Comparison of ENCODE assay signal across 13 cellular contexts in the genomic region with DNA sequence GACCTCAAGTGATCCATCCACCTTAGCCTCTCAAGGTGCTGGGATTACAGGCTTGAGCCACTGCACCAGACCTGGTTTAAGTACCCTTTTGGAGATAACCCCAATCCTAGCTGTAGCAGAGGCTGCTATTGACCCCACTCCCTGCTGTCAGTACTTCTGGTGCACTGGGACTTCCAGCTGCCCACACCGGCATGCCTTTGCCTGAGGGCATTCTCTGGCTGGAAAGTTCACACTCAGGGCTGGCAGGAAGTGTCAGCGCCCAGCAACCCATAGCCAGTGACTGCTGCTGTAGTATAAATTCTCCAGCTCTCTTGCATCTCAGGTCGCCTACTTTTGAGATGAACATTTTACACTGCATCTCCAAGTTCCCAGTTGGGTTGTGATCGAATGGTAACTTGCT.
A peak's percentile ranks its signal among the peaks of the same experiment; 100 is the strongest.
DNase-seq lines count a peak whose midpoint lies in the region; ATAC-seq and TF ChIP-seq lines count a peak whose summit lies in the region.
"Had no signal": no experiment of that assay in that cellular context is flagged by ENCODE, and none has a peak within 500 bp of the region (broad histone marks: within the 10 kb centered on the region; RNA-seq: fewer than 3 reads in every experiment).

No MANE protein-coding gene starts in this region.

- H3K9me2 ChIP-seq in PC-3 (replicated peaks; ENCODE audit: low read length): no peaks in the 10 kb centered on the region

- DNase-seq in activated naive CD8-positive, alpha-beta T cell treated with anti-CD3 and anti-CD28 coated beads for 36 hours: no peak
- DNase-seq in PC-3 (peak; percentile 26), mucosa of gallbladder (ENCODE audit: low spot score) (no peak)
- no peak for DNase-seq in effector memory CD8-positive, alpha-beta T cell
- no peak for DNase-seq in stimulated activated effector memory CD8-positive, alpha-beta T cell treated with anti-CD3 and anti-CD28 coated beads, Interleukin-12 subunit alpha, Interleukin-12 subunit beta, amount 100 ng/mL, for 72 hours (ENCODE audit: low spot score in 2 of 2)
- DNase-seq: activated CD4-positive, alpha-beta memory T cell treated with anti-CD3 and anti-CD28 coated beads, Interleukin-2, amount 10 ng/mL, durations not matched to agents 7 days and 5 days; activated naive CD4-positive, alpha-beta T cell treated with Interleukin-2 at 50 U/mL for 16 hours; Kasumi-1; NCI-H187 treated with DMSO at 0.1 percent for 48 hours had no signal

- peaks cover 80% of the 10 kb centered on the region for H3K4me1 Mint-ChIP-seq in activated naive CD8-positive, alpha-beta T cell (ENCODE audit: low read depth)
- peaks cover 65% of the 10 kb centered on the region for H3K4me1 Mint-ChIP-seq in activated naive CD8-positive, alpha-beta T cell treated with anti-CD3 and anti-CD28 coated beads for 36 hours
- peaks cover 55 to 80% of the 10 kb centered on the region in 2 donors for H3K4me1 Mint-ChIP-seq in effector memory CD8-positive, alpha-beta T cell (ENCODE audit: low read depth in 2 of 2)
- peaks cover 76% of the 10 kb centered on the region for H3K4me1 Mint-ChIP-seq in stimulated activated effector memory CD8-positive, alpha-beta T cell treated with anti-CD3 and anti-CD28 coated beads, Interleukin-12 subunit alpha, Interleukin-12 subunit beta, amount 100 ng/mL, for 72 hours

- H3K27me3 Mint-ChIP-seq in activated naive CD8-positive, alpha-beta T cell: no peaks in the 10 kb centered on the region
- H3K27me3 Mint-ChIP-seq in activated naive CD8-positive, alpha-beta T cell treated with anti-CD3 and anti-CD28 coated beads for 36 hours: no peaks in the 10 kb centered on the region
- no peaks in the 10 kb centered on the region for H3K27me3 Mint-ChIP-seq in effector memory CD8-positive, alpha-beta T cell
- H3K27me3 Mint-ChIP-seq: activated CD4-positive, alpha-beta memory T cell treated with anti-CD3 and anti-CD28 coated beads, Interleukin-2, amount 10 ng/mL, durations not matched to agents 7 days and 5 days had no signal

- BruUV-seq in PC-3 (replicated peaks; lab: Mats Ljungman, UMichigan): no TSS peak

- no peak overlapping the region for H3K4me3 ChIP-seq in PC-3 (ENCODE audit: low read length)

- no peak overlapping the region for H2AFZ ChIP-seq in PC-3 (ENCODE audit: low read length)

- CTCF ChIA-PET in PC-3 (lab: Charles Lee): no interaction called here

- TF ChIP-seq CTCF in PC-3 (conservative IDR thresholded peaks at IDR 0.05; ENCODE audit: low read depth, low read length): no peak

- H3K27ac ChIP-seq in PC-3 (ENCODE audit: low read length): no peak overlapping the region

- H3K36me3 ChIP-seq in PC-3 (ENCODE audit: low read depth, low read length): no peaks in the 10 kb centered on the region

- ATAC-seq in PC-3 (no peak; the same call in 1 of the 2 replicates), GM21786 (IDR thresholded peaks at IDR 0.05; ENCODE audit: unreplicated experiment) (no peak), HG03457 (IDR thresholded peaks at IDR 0.05; ENCODE audit: unreplicated experiment) (no peak)
- peak; percentile 70 for ATAC-seq in effector memory CD8-positive, alpha-beta T cell (replicated peaks)
- ATAC-seq in stimulated activated effector memory CD8-positive, alpha-beta T cell treated with anti-CD3 and anti-CD28 coated beads, Interleukin-12 subunit alpha, Interleukin-12 subunit beta, amount 100 ng/mL, for 72 hours: peak; percentile 71

- no peaks in the 10 kb centered on the region for H3F3A ChIP-seq in PC-3 (ENCODE audit: low read length, unreplicated experiment)

- peaks cover 33% of the 10 kb centered on the region; the same call in 1 of the 2 replicates for H3K79me2 ChIP-seq in PC-3 (ENCODE audit: low read length)

- H3K9me3 ChIP-seq in PC-3 (ENCODE audit: low read length): no peaks in the 10 kb centered on the region

- peaks cover 16% of the 10 kb centered on the region for H3K36me3 Mint-ChIP-seq in activated naive CD8-positive, alpha-beta T cell
- peaks cover 30% of the 10 kb centered on the region for H3K36me3 Mint-ChIP-seq in activated naive CD8-positive, alpha-beta T cell treated with anti-CD3 and anti-CD28 coated beads for 36 hours
- H3K36me3 Mint-ChIP-seq in effector memory CD8-positive, alpha-beta T cell (ENCODE audit: insufficient read depth): peaks cover 11% of the 10 kb centered on the region
- H3K36me3 Mint-ChIP-seq in stimulated activated effector memory CD8-positive, alpha-beta T cell treated with anti-CD3 and anti-CD28 coated beads, Interleukin-12 subunit alpha, Interleukin-12 subunit beta, amount 100 ng/mL, for 72 hours: no peaks in the 10 kb centered on the region
- H3K36me3 Mint-ChIP-seq: mesothelial cell of epicardium had no signal

- H3K27ac Mint-ChIP-seq in activated naive CD8-positive, alpha-beta T cell: peak overlapping the region; percentile 59
- no peak overlapping the region for H3K27ac Mint-ChIP-seq in activated naive CD8-positive, alpha-beta T cell treated with anti-CD3 and anti-CD28 coated beads for 36 hours
- H3K27ac Mint-ChIP-seq in effector memory CD8-positive, alpha-beta T cell: peak overlapping the region; percentile 90 to 96
- peak overlapping the region; percentile 90 for H3K27ac Mint-ChIP-seq in stimulated activated effector memory CD8-positive, alpha-beta T cell treated with anti-CD3 and anti-CD28 coated beads, Interleukin-12 subunit alpha, Interleukin-12 subunit beta, amount 100 ng/mL, for 72 hours
- H3K27ac Mint-ChIP-seq: activated CD4-positive, alpha-beta memory T cell treated with anti-CD3 and anti-CD28 coated beads, Interleukin-2, amount 10 ng/mL, durations not matched to agents 7 days and 5 days; mesothelial cell of epicardium had no signal

- H3K27me3 ChIP-seq in PC-3 (ENCODE audit: low read length): no peaks in the 10 kb centered on the region

- no peak overlapping the region for H3K9ac ChIP-seq in PC-3 (ENCODE audit: low read length)

- intact Hi-C loops in PC-3 (cut with micrococcal nuclease): no loop called here

- H4K20me1 ChIP-seq in PC-3 (ENCODE audit: low read length): no peaks in the 10 kb centered on the region

- H3K9me3 Mint-ChIP-seq in activated naive CD8-positive, alpha-beta T cell (ENCODE audit: low read depth): no peaks in the 10 kb centered on the region
- H3K9me3 Mint-ChIP-seq in activated naive CD8-positive, alpha-beta T cell treated with anti-CD3 and anti-CD28 coated beads for 36 hours: no peaks in the 10 kb centered on the region
- H3K9me3 Mint-ChIP-seq in effector memory CD8-positive, alpha-beta T cell: no peaks in the 10 kb centered on the region
- H3K9me3 Mint-ChIP-seq in stimulated activated effector memory CD8-positive, alpha-beta T cell treated with anti-CD3 and anti-CD28 coated beads, Interleukin-12 subunit alpha, Interleukin-12 subunit beta, amount 100 ng/mL, for 72 hours: no peaks in the 10 kb centered on the region
- H3K9me3 Mint-ChIP-seq: activated CD4-positive, alpha-beta memory T cell treated with anti-CD3 and anti-CD28 coated beads, Interleukin-2, amount 10 ng/mL, durations not matched to agents 7 days and 5 days; mesothelial cell of epicardium had no signal

- H3K4me1 ChIP-seq in PC-3 (ENCODE audit: insufficient read depth, low read length): peaks cover 11% of the 10 kb centered on the region; the same call in 1 of the 2 replicates

- H3K4me2 ChIP-seq in PC-3 (ENCODE audit: low read length): no peak overlapping the region

- POLR2A ChIA-PET in PC-3 (lab: Charles Lee; ENCODE audit: unreplicated experiment): no interaction called here

- no peak overlapping the region for H3K4me3 Mint-ChIP-seq in activated naive CD8-positive, alpha-beta T cell
- H3K4me3 Mint-ChIP-seq in activated naive CD8-positive, alpha-beta T cell treated with anti-CD3 and anti-CD28 coated beads for 36 hours: no peak overlapping the region
- H3K4me3 Mint-ChIP-seq in effector memory CD8-positive, alpha-beta T cell: peak overlapping the region; percentile 69 to 71
- peak overlapping the region; percentile 36 for H3K4me3 Mint-ChIP-seq in stimulated activated effector memory CD8-positive, alpha-beta T cell treated with anti-CD3 and anti-CD28 coated beads, Interleukin-12 subunit alpha, Interleukin-12 subunit beta, amount 100 ng/mL, for 72 hours
- H3K4me3 Mint-ChIP-seq: activated CD4-positive, alpha-beta memory T cell treated with anti-CD3 and anti-CD28 coated beads, Interleukin-2, amount 10 ng/mL, durations not matched to agents 7 days and 5 days; mesothelial cell of epicardium had no signal

Comparison
In these comparisons a context has a peak if more than half of its experiments do, and no peak if none do; other contexts are left out.
1. H3K4me3 Mint-ChIP-seq: peak in effector memory CD8-positive, alpha-beta T cell (2 of 2) and stimulated activated effector memory CD8-positive, alpha-beta T cell treated with anti-CD3 and anti-CD28 coated beads, Interleukin-12 subunit alpha, Interleukin-12 subunit beta, amount 100 ng/mL, for 72 hours (single experiment); none in activated naive CD8-positive, alpha-beta T cell (single experiment) and activated naive CD8-positive, alpha-beta T cell treated with anti-CD3 and anti-CD28 coated beads for 36 hours (single experiment).
2. ATAC-seq: peak in effector memory CD8-positive, alpha-beta T cell (single experiment) and stimulated activated effector memory CD8-positive, alpha-beta T cell treated with anti-CD3 and anti-CD28 coated beads, Interleukin-12 subunit alpha, Interleukin-12 subunit beta, amount 100 ng/mL, for 72 hours (single experiment); none in PC-3 (single experiment), GM21786 (single experiment) and HG03457 (single experiment).